23 cellular contexts compared by ENCODE assay signal in genomic region chr20:16662462-16662861, GRCh38.
"Had no signal": no experiment of that assay in that cellular context is flagged by ENCODE, and none has a peak within 500 bp of the region (broad histone marks: within the 10 kb centered on the region; RNA-seq: fewer than 3 reads in every experiment).

No MANE protein-coding gene starts in this region.

- H3K27ac ChIP-seq: heart left ventricle, neural progenitor cell, parathyroid adenoma, right atrium auricular region, spleen, suprapubic skin, tibial artery, upper lobe of right lung had no signal

- H3K9me3 Mint-ChIP-seq: activated CD4-positive, alpha-beta memory T cell treated with anti-CD3 and anti-CD28 coated beads, Interleukin-2, amount 10 ng/mL, durations not matched to agents 7 days and 5 days; activated CD4-positive, alpha-beta T cell treated with anti-CD3 and anti-CD28 coated beads, Interleukin-2, amount 10 ng/mL, durations not matched to agents 7 days and 5 days; activated T-helper 17 cell treated with anti-CD3 and anti-CD28 coated beads, Interleukin-2, amount 50 U/mL, for 72 hours had no signal

- H3K4me3 Mint-ChIP-seq: activated CD4-positive, alpha-beta memory T cell treated with anti-CD3 and anti-CD28 coated beads, Interleukin-2, amount 10 ng/mL, durations not matched to agents 7 days and 5 days; activated CD4-positive, alpha-beta T cell treated with anti-CD3 and anti-CD28 coated beads, Interleukin-2, amount 10 ng/mL, durations not matched to agents 7 days and 5 days; activated T-cell treated with anti-CD3 and anti-CD28 coated beads, Interleukin-2, amount 50 U/mL, for 4 hours; activated T-helper 17 cell treated with anti-CD3 and anti-CD28 coated beads, Interleukin-2, amount 50 U/mL, for 72 hours; immature natural killer cell; naive thymus-derived CD4-positive, alpha-beta T cell; neural progenitor cell had no signal

- H3K27ac Mint-ChIP-seq: activated CD4-positive, alpha-beta memory T cell treated with anti-CD3 and anti-CD28 coated beads, Interleukin-2, amount 10 ng/mL, durations not matched to agents 7 days and 5 days; activated CD4-positive, alpha-beta T cell treated with anti-CD3 and anti-CD28 coated beads, Interleukin-2, amount 10 ng/mL, durations not matched to agents 7 days and 5 days; activated T-helper 17 cell treated with anti-CD3 and anti-CD28 coated beads, Interleukin-2, amount 50 U/mL, for 72 hours; immature natural killer cell; naive thymus-derived CD4-positive, alpha-beta T cell; neural progenitor cell had no signal

- H3K36me3 Mint-ChIP-seq: immature natural killer cell, neural progenitor cell had no signal

- H3K4me1 ChIP-seq: neural progenitor cell, parathyroid adenoma, right atrium auricular region, spleen, suprapubic skin, tibial artery, upper lobe of right lung had no signal

- H3K36me3 ChIP-seq: heart left ventricle, neural progenitor cell, right atrium auricular region, spleen, suprapubic skin, tibial artery, upper lobe of right lung had no signal

- H3K27me3 ChIP-seq: neural progenitor cell, right atrium auricular region, suprapubic skin, tibial artery, upper lobe of right lung had no signal

- H3K4me3 ChIP-seq: heart left ventricle, neural progenitor cell, right atrium auricular region, spleen, suprapubic skin, tibial artery, upper lobe of right lung had no signal

- H3K4me1 Mint-ChIP-seq: activated CD4-positive, alpha-beta memory T cell treated with anti-CD3 and anti-CD28 coated beads, Interleukin-2, amount 10 ng/mL, durations not matched to agents 7 days and 5 days; activated CD4-positive, alpha-beta T cell treated with anti-CD3 and anti-CD28 coated beads, Interleukin-2, amount 10 ng/mL, durations not matched to agents 7 days and 5 days; activated T-helper 17 cell treated with anti-CD3 and anti-CD28 coated beads, Interleukin-2, amount 50 U/mL, for 72 hours; immature natural killer cell; neural progenitor cell had no signal

- H3K9me3 ChIP-seq: suprapubic skin, tibial artery, upper lobe of right lung had no signal

- DNase-seq: activated CD4-positive, alpha-beta memory T cell treated with anti-CD3 and anti-CD28 coated beads, Interleukin-2, amount 10 ng/mL, durations not matched to agents 7 days and 5 days; activated CD4-positive, alpha-beta T cell treated with anti-CD3 and anti-CD28 coated beads, Interleukin-2, amount 10 ng/mL, durations not matched to agents 7 days and 5 days; activated CD4-positive, CD25-positive, alpha-beta regulatory T cell treated with anti-CD3 and anti-CD28 coated beads, Interleukin-2, amount 50 U/mL, for 72 hours; activated gamma-delta T cell treated with Interleukin-2 at 50 U/mL for 16 hours; activated naive CD4-positive, alpha-beta T cell treated with anti-CD3 and anti-CD28 coated beads, Interleukin-2, amount 50 U/mL, for 16 hours; activated T-cell treated with anti-CD3 and anti-CD28 coated beads, Interleukin-2, amount 50 U/mL, for 4 hours; amniotic stem cell; heart left ventricle; immature natural killer cell; kidney; left colon; mammary epithelial cell; naive thymus-derived CD4-positive, alpha-beta T cell; spleen; stimulated activated naive CD4-positive, alpha-beta T cell; T1000; tibial artery; upper lobe of right lung had no signal

- H3K27me3 Mint-ChIP-seq: activated CD4-positive, alpha-beta T cell treated with anti-CD3 and anti-CD28 coated beads, Interleukin-2, amount 10 ng/mL, durations not matched to agents 7 days and 5 days had no signal
